In genomic region chr19:12884926-12885748, GRCh38 we compare ENCODE assay signal across 1 cellular context.
A peak's percentile ranks its signal among the peaks of the same experiment; 100 is the strongest.
TF ChIP-seq lines count a peak whose summit lies in the region.

No MANE protein-coding gene starts in this region.

TF ChIP-seq in HepG2, 621 proteins besides CTCF, POLR2A, EP300 and RAD21 (continued from another document and continues in another):
- TF ChIP-seq ZBTB33 (CRISPR knock-in tag; IDR thresholded peaks at IDR 0.05) (peak; percentile 31; the same call in 1 of the 2 replicates), SNAPC2 (CRISPR knock-in tag; IDR thresholded peaks at IDR 0.05) (no peak), DMAP1 (CRISPR knock-in tag; IDR thresholded peaks at IDR 0.05) (0 out of 2 replicates have a peak, but pooled peaks have one; percentile 34), NRL (CRISPR knock-in tag; IDR thresholded peaks at IDR 0.05; ENCODE audit: borderline replicate concordance) (peak; percentile 54; the same call in 1 of the 2 replicates), SOX13 (IDR thresholded peaks at IDR 0.05) (no peak), SOX13 (CRISPR knock-in tag; conservative IDR thresholded peaks at IDR 0.05 in 1 of 2, IDR thresholded peaks at IDR 0.05 in 1 of 2) (0 out of 4 replicates have a peak, but pooled peaks of 1 of the 2 experiments have one; percentile 4), BCLAF1 (IDR thresholded peaks at IDR 0.05) (no peak), SP1 (IDR thresholded peaks at IDR 0.05) (no peak), SP1 (CRISPR knock-in tag; IDR thresholded peaks at IDR 0.05) (no peak), ZNF816 (CRISPR knock-in tag; IDR thresholded peaks at IDR 0.05; ENCODE audit: borderline replicate concordance) (0 out of 2 replicates have a peak, but pooled peaks have one; percentile 39), ZNF136 (CRISPR knock-in tag; IDR thresholded peaks at IDR 0.05; ENCODE audit: low read depth) (no peak), TOPORS (CRISPR knock-in tag; IDR thresholded peaks at IDR 0.05) (peak; percentile 81; the same call in 1 of the 2 replicates), ZFP82 (CRISPR knock-in tag; IDR thresholded peaks at IDR 0.05; ENCODE audit: borderline replicate concordance) (0 out of 2 replicates have a peak, but pooled peaks have one; percentile 20), RBAK (CRISPR knock-in tag; IDR thresholded peaks at IDR 0.05) (no peak), KDM4B (CRISPR knock-in tag; IDR thresholded peaks at IDR 0.05) (no peak), ZNF205 (CRISPR knock-in tag; IDR thresholded peaks at IDR 0.05) (0 out of 2 replicates have a peak, but pooled peaks have one; percentile 10), THAP8 (CRISPR knock-in tag; IDR thresholded peaks at IDR 0.05; ENCODE audit: borderline replicate concordance) (peak; percentile 58; the same call in 1 of the 2 replicates), POGK (CRISPR knock-in tag; conservative IDR thresholded peaks at IDR 0.05) (0 out of 2 replicates have a peak, but pooled peaks have one; percentile 47), MXD1 (CRISPR knock-in tag; IDR thresholded peaks at IDR 0.05) (peak; percentile 39; the same call in 1 of the 2 replicates), ZNF501 (CRISPR knock-in tag; IDR thresholded peaks at IDR 0.05) (peak; percentile 79), ZNF788 (CRISPR knock-in tag; IDR thresholded peaks at IDR 0.05; ENCODE audit: borderline replicate concordance) (0 out of 2 replicates have a peak, but pooled peaks have one; percentile 17), ZNF800 (CRISPR knock-in tag; IDR thresholded peaks at IDR 0.05) (peak; percentile 96), ZMAT3 (CRISPR knock-in tag; conservative IDR thresholded peaks at IDR 0.05) (0 out of 2 replicates have a peak, but pooled peaks have one; percentile 48), ZNF777 (CRISPR knock-in tag; IDR thresholded peaks at IDR 0.05) (peak; percentile 83)
- TF ChIP-seq, protein P1, sequence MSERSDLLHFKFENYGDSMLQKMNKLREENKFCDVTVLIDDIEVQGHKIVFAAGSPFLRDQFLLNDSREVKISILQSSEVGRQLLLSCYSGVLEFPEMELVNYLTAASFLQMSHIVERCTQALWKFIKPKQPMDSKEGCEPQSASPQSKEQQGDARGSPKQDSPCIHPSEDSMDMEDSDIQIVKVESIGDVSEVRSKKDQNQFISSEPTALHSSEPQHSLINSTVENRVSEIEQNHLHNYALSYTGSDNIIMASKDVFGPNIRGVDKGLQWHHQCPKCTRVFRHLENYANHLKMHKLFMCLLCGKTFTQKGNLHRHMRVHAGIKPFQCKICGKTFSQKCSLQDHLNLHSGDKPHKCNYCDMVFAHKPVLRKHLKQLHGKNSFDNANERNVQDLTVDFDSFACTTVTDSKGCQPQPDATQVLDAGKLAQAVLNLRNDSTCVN (CRISPR knock-in tag; IDR thresholded peaks at IDR 0.05; ENCODE audit: borderline replicate concordance): no peak
- TF ChIP-seq, protein P2, sequence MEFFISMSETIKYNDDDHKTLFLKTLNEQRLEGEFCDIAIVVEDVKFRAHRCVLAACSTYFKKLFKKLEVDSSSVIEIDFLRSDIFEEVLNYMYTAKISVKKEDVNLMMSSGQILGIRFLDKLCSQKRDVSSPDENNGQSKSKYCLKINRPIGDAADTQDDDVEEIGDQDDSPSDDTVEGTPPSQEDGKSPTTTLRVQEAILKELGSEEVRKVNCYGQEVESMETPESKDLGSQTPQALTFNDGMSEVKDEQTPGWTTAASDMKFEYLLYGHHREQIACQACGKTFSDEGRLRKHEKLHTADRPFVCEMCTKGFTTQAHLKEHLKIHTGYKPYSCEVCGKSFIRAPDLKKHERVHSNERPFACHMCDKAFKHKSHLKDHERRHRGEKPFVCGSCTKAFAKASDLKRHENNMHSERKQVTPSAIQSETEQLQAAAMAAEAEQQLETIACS (CRISPR knock-in tag; IDR thresholded peaks at IDR 0.05): peak; percentile 85
- TF ChIP-seq, protein P3, sequence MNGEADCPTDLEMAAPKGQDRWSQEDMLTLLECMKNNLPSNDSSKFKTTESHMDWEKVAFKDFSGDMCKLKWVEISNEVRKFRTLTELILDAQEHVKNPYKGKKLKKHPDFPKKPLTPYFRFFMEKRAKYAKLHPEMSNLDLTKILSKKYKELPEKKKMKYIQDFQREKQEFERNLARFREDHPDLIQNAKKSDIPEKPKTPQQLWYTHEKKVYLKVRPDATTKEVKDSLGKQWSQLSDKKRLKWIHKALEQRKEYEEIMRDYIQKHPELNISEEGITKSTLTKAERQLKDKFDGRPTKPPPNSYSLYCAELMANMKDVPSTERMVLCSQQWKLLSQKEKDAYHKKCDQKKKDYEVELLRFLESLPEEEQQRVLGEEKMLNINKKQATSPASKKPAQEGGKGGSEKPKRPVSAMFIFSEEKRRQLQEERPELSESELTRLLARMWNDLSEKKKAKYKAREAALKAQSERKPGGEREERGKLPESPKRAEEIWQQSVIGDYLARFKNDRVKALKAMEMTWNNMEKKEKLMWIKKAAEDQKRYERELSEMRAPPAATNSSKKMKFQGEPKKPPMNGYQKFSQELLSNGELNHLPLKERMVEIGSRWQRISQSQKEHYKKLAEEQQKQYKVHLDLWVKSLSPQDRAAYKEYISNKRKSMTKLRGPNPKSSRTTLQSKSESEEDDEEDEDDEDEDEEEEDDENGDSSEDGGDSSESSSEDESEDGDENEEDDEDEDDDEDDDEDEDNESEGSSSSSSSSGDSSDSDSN (CRISPR knock-in tag; IDR thresholded peaks at IDR 0.05): peak; percentile 92
- TF ChIP-seq, protein P4, sequence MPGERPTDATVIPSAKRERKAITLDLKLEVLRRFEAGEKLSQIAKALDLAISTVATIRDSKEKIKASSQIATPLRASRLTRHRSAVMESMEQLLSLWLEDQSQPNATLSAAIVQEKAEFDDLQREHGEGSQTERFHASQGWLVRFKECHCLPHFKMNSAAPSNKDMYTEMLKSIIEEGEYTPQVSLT (CRISPR knock-in tag; IDR thresholded peaks at IDR 0.05; ENCODE audit: borderline replicate concordance, low read depth): no peak
- TF ChIP-seq, protein P5, sequence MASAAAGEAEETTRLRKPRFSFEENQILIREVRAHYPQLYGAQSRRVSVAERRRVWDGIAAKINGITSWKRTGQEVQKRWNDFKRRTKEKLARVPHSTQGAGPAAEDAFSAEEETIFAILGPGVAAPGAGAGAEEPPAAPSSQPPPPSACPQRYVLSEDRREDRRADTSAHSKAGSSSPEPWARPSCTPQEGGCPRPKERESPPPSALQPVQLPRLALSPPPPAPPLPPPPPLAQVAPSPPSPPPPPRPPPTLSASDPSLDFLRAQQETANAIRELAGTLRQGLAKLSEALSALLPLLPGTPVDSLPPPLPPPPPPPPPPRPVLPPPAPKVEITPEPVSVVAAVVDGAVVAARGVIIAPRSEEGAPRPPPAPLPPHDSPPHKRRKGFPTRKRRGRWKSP (CRISPR knock-in tag; IDR thresholded peaks at IDR 0.05): peak; percentile 71; the same call in 1 of the 2 replicates
- TF ChIP-seq, protein P6, sequence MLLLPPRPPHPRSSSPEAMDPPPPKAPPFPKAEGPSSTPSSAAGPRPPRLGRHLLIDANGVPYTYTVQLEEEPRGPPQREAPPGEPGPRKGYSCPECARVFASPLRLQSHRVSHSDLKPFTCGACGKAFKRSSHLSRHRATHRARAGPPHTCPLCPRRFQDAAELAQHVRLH (CRISPR knock-in tag; IDR thresholded peaks at IDR 0.05; ENCODE audit: borderline replicate concordance, low read depth): 0 out of 2 replicates have a peak, but pooled peaks have one; percentile 35
- TF ChIP-seq, protein P7, sequence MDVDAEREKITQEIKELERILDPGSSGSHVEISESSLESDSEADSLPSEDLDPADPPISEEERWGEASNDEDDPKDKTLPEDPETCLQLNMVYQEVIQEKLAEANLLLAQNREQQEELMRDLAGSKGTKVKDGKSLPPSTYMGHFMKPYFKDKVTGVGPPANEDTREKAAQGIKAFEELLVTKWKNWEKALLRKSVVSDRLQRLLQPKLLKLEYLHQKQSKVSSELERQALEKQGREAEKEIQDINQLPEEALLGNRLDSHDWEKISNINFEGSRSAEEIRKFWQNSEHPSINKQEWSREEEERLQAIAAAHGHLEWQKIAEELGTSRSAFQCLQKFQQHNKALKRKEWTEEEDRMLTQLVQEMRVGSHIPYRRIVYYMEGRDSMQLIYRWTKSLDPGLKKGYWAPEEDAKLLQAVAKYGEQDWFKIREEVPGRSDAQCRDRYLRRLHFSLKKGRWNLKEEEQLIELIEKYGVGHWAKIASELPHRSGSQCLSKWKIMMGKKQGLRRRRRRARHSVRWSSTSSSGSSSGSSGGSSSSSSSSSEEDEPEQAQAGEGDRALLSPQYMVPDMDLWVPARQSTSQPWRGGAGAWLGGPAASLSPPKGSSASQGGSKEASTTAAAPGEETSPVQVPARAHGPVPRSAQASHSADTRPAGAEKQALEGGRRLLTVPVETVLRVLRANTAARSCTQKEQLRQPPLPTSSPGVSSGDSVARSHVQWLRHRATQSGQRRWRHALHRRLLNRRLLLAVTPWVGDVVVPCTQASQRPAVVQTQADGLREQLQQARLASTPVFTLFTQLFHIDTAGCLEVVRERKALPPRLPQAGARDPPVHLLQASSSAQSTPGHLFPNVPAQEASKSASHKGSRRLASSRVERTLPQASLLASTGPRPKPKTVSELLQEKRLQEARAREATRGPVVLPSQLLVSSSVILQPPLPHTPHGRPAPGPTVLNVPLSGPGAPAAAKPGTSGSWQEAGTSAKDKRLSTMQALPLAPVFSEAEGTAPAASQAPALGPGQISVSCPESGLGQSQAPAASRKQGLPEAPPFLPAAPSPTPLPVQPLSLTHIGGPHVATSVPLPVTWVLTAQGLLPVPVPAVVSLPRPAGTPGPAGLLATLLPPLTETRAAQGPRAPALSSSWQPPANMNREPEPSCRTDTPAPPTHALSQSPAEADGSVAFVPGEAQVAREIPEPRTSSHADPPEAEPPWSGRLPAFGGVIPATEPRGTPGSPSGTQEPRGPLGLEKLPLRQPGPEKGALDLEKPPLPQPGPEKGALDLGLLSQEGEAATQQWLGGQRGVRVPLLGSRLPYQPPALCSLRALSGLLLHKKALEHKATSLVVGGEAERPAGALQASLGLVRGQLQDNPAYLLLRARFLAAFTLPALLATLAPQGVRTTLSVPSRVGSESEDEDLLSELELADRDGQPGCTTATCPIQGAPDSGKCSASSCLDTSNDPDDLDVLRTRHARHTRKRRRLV (CRISPR knock-in tag; IDR thresholded peaks at IDR 0.05): no peak
